In the genomic region with DNA sequence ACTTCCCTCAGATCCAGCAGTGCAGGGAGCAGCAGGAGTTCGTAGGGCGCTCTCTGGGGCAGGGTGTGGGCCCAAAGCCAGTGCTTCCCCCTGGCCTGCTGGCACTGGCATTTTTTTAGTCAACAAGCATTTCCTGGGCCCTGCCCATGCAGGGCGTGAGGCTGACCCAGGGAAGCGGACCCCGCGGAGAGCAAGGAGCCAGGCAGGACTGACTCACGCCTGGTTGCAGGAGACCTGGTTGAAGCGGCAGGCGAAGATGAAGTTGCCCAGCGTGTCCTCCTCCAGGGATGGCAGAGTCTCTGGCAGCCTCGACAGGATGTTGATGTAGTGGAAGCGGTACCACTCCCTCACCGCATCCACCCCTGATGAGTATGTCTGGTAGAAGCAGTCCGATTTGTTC, we compare ENCODE assay signal across 8 cellular contexts. TPM values are rescaled to one million over a fixed set of nuclear protein-coding genes. Genes with fewer than 3 reads are reported as not detected.
DNase-seq lines count a peak whose midpoint lies in the region; ATAC-seq and TF ChIP-seq lines count a peak whose summit lies in the region.

No MANE protein-coding gene starts in this region.

- CTCF ChIA-PET in Panc1 (lab: Charles Lee) (no interaction called here), A673 (lab: Charles Lee) (no interaction called here)

- DNase-seq in CD1c-positive myeloid dendritic cell (ENCODE audit: extremely low spot score) (peak; percentile 63), Panc1 (ENCODE audit: low read depth, low spot score) (no peak), epithelial cell of esophagus (ENCODE audit: low read depth) (peak; percentile 69), NCI-H345 treated with DMSO at 0.1 percent for 48 hours (lab: John Stamatoyannopoulos, UW; ENCODE audit: unreplicated experiment) (no peak), cerebellar cortex (ENCODE audit: low spot score) (no peak), A673 (ENCODE audit: low spot score) (no peak)

- H3K4me1 Mint-ChIP-seq in nephron: peaks cover 13% of the 10 kb centered on the region

- peak overlapping the region; percentile 16 to 32 (median 31) for H3K4me3 Mint-ChIP-seq in nephron

- H3K27ac ChIP-seq in Panc1 (ENCODE audit: low read length) (0 out of 2 replicates have a peak overlapping the region, but pooled peaks have one; percentile 77), A673 (ENCODE audit: low read depth, low read length, poor library complexity, severe bottlenecking) (no peak overlapping the region)

- H3K9me3 ChIP-seq in Panc1 (ENCODE audit: control insufficient read depth, insufficient read depth, low read depth, low read length): no peaks in the 10 kb centered on the region
- H3K9me3 ChIP-seq in A673 (ENCODE audit: low read depth, low read length, poor library complexity, severe bottlenecking): no peaks in the 10 kb centered on the region

- no peak for TF ChIP-seq CTCF in Panc1 (IDR thresholded peaks at IDR 0.05)
- TF ChIP-seq CTCF in epithelial cell of esophagus (IDR thresholded peaks at IDR 0.05; ENCODE audit: insufficient read depth, low read depth, low read length, missing control alignments): no peak
- TF ChIP-seq CTCF in nephron (IDR thresholded peaks at IDR 0.05; ENCODE audit: unreplicated experiment in 3 of 3): no peak
- no peak for TF ChIP-seq CTCF in A673 (conservative IDR thresholded peaks at IDR 0.05; ENCODE audit: low read depth, low read length)

- POLR2A ChIA-PET in Panc1 (lab: Charles Lee) (no interaction called here), A673 (lab: Charles Lee; ENCODE audit: low non-redundant PET) (no interaction called here)

- peak overlapping the region in 1 of 3 experiments; percentile 52 for H3K27ac Mint-ChIP-seq in nephron

- H3K36me3 ChIP-seq in Panc1 (ENCODE audit: control insufficient read depth, insufficient read depth, low read length) (no peaks in the 10 kb centered on the region), A673 (ENCODE audit: insufficient read depth, low read length, poor library complexity, severe bottlenecking) (no peaks in the 10 kb centered on the region)

- intact Hi-C loops in Panc1 (cut with micrococcal nuclease; ENCODE audit: unreplicated experiment): no loop called here
- intact Hi-C loops in A673 (cut with micrococcal nuclease; ENCODE audit: unreplicated experiment): no loop called here

- no peaks in the 10 kb centered on the region for H3K27me3 ChIP-seq in Panc1 (ENCODE audit: control insufficient read depth, insufficient read depth, low read length)
- H3K27me3 ChIP-seq in A673 (replicated peaks; ENCODE audit: insufficient read depth, low read depth, low read length, poor library complexity): no peaks in the 10 kb centered on the region

- ATAC-seq in Panc1: no peak
- ATAC-seq in GM18873 (IDR thresholded peaks at IDR 0.05; ENCODE audit: low FRiP score, unreplicated experiment): no peak

- no peak overlapping the region for H3K4me3 ChIP-seq in Panc1 (ENCODE audit: low read depth in 2 of 2, low read length in 2 of 2)
- H3K4me3 ChIP-seq in epithelial cell of esophagus (ENCODE audit: low read length): no peak overlapping the region
- no peak overlapping the region for H3K4me3 ChIP-seq in A673 (ENCODE audit: low read depth, low read length, poor library complexity, severe bottlenecking)

- H3K4me1 ChIP-seq in Panc1 (ENCODE audit: control insufficient read depth, insufficient read depth, low read length) (peaks cover 6% of the 10 kb centered on the region), A673 (ENCODE audit: insufficient read depth, low read length, poor library complexity, severe bottlenecking) (peaks cover 8% of the 10 kb centered on the region)

- no peaks in the 10 kb centered on the region for H3K36me3 Mint-ChIP-seq in nephron (ENCODE audit: low read depth)

- no TSS peak for BruUV-seq in Panc1 (replicated peaks; lab: Mats Ljungman, UMichigan)
- no TSS peak for BruUV-seq in A673 (replicated peaks; lab: Mats Ljungman, UMichigan)

- H3K9me3 Mint-ChIP-seq in nephron: no peaks in the 10 kb centered on the region

- in situ Hi-C loops in Panc1 (cut with HindIII; ENCODE audit: low pct_unique_long_range_greater_than_20kb, low sequenced_read_pairs): no loop called here

- H3K27me3 Mint-ChIP-seq in nephron (ENCODE audit: low read depth): peaks cover 8% of the 10 kb centered on the region

RNA-seq across cellular contexts. Expression of a gene that starts 13.5 kb away (rescaled TPM):
- total RNA-seq in Panc1 (2021; ENCODE audit: unreplicated experiment): 17.1 TPM
- 17.2 TPM for polyA plus RNA-seq in Panc1 (2012; ENCODE audit: insufficient read length)
- not detected in 2 replicates for total RNA-seq in A673 (2021)

RNA-seq across cellular contexts. Expression of a gene that starts 20.0 kb away (rescaled TPM):
- total RNA-seq in Panc1 (2021; ENCODE audit: unreplicated experiment): 108 TPM
- 115 TPM for polyA plus RNA-seq in Panc1 (2012; ENCODE audit: insufficient read length)
- total RNA-seq in A673 (2021): 82.6 and 91.5 TPM in 2 replicates

RNA-seq across cellular contexts. Expression of a gene that starts 22.1 kb away (rescaled TPM):
- total RNA-seq in Panc1 (2021; ENCODE audit: unreplicated experiment): 3.1 TPM
- polyA plus RNA-seq in Panc1 (2012; ENCODE audit: insufficient read length): 4.6 TPM
- total RNA-seq in A673 (2021): 25.7 and 27.5 TPM in 2 replicates

RNA-seq across cellular contexts. Expression of a gene that starts 51.4 kb away (rescaled TPM):
- total RNA-seq in Panc1 (2021; ENCODE audit: unreplicated experiment) (1.1 TPM), A673 (2021) (1.0 TPM in 1 of 2 replicates, not detected in the other)
- polyA plus RNA-seq in Panc1 (2012; ENCODE audit: insufficient read length): 1.8 TPM

Comparison
In these comparisons a context has a peak if more than half of its experiments do, and no peak if none do; other contexts are left out.
1. DNase-seq: peak in CD1c-positive myeloid dendritic cell (single experiment) and epithelial cell of esophagus (single experiment); none in Panc1 (single experiment), NCI-H345 treated with DMSO at 0.1 percent for 48 hours (single experiment), cerebellar cortex (single experiment) and A673 (single experiment).
2. RNA of a gene that starts 13.5 kb away (total RNA-seq): 17.1 TPM in Panc1 (single experiment); not detected in A673; every median in the first group is over 10 times any median in the second.